ENCODE assay signal across 24 cellular contexts in genomic region chr3:196072313-196072712, GRCh38. TPM values are rescaled to one million over a fixed set of nuclear protein-coding genes. Genes with fewer than 3 reads are reported as not detected.
A peak's percentile ranks its signal among the peaks of the same experiment; 100 is the strongest.
DNase-seq lines count a peak whose midpoint lies in the region; ATAC-seq lines count a peak whose summit lies in the region.
"Had no signal": no experiment of that assay in that cellular context is flagged by ENCODE, and none has a peak within 500 bp of the region (broad histone marks: within the 10 kb centered on the region; RNA-seq: fewer than 3 reads in every experiment).

No MANE protein-coding gene starts in this region.

- no peak for DNase-seq in activated naive CD8-positive, alpha-beta T cell treated with anti-CD3 and anti-CD28 coated beads, Interleukin-2, amount 50 U/mL, for 24 hours
- DNase-seq in activated naive CD8-positive, alpha-beta T cell treated with anti-CD3 and anti-CD28 coated beads for 36 hours: no peak
- DNase-seq in activated T-helper 1 cell treated with anti-CD3 and anti-CD28 coated beads, Interleukin-12 subunit alpha, Interleukin-12 subunit beta, Interleukin-2, Interleukin-4 antibody, amounts not matched to agents 30 ng/mL and 10 ng/mL and 1 ng/mL, durations not matched to agents 14 hours and 24 hours and 36 hours (ENCODE audit: low spot score): no peak
- DNase-seq in occipital lobe (lab: John Stamatoyannopoulos, UW) (no peak), left lobe of liver (ENCODE audit: low spot score) (no peak)
- DNase-seq: AML-193; CD4-positive, alpha-beta memory T cell; COR-L47; DMS79; EL; GDM1; HFFc6; MM.1S; NCI-H2029; NCI-H446; NCI-H524 treated with DMSO at 0.1 percent for 48 hours; NCI-H82; NK-92 treated with Interleukin-12 subunit alpha and Interleukin-12 subunit beta, amount 100 ng/mL, for 24 hours; RPMI8226; SHP77; T-cell had no signal

- H3K4me1 Mint-ChIP-seq in activated naive CD8-positive, alpha-beta T cell treated with anti-CD3 and anti-CD28 coated beads, Interleukin-2, amount 50 U/mL, for 24 hours: peaks cover 15% of the 10 kb centered on the region
- H3K4me1 Mint-ChIP-seq in activated naive CD8-positive, alpha-beta T cell treated with anti-CD3 and anti-CD28 coated beads for 36 hours: peaks cover 21% of the 10 kb centered on the region
- H3K4me1 Mint-ChIP-seq in activated T-helper 1 cell treated with anti-CD3 and anti-CD28 coated beads, Interleukin-12 subunit alpha, Interleukin-12 subunit beta, Interleukin-2, Interleukin-4 antibody, amounts not matched to agents 30 ng/mL and 10 ng/mL and 1 ng/mL, durations not matched to agents 14 hours and 24 hours and 36 hours (ENCODE audit: low read depth): peaks cover 60% of the 10 kb centered on the region

- intact Hi-C loops in activated T-helper 1 cell treated with anti-CD3 and anti-CD28 coated beads, Interleukin-12 subunit alpha, Interleukin-12 subunit beta, Interleukin-2, Interleukin-4 antibody, amounts not matched to agents 30 ng/mL and 10 ng/mL and 1 ng/mL, durations not matched to agents 14 hours and 24 hours and 36 hours (cut with micrococcal nuclease): loop anchor here (2.0 kb wide), 1 partner anchor 18 kb away; no protein-coding TSS in a partner anchor

- no peaks in the 10 kb centered on the region for H3K27me3 Mint-ChIP-seq in activated naive CD8-positive, alpha-beta T cell treated with anti-CD3 and anti-CD28 coated beads, Interleukin-2, amount 50 U/mL, for 24 hours
- H3K27me3 Mint-ChIP-seq in activated naive CD8-positive, alpha-beta T cell treated with anti-CD3 and anti-CD28 coated beads for 36 hours: no peaks in the 10 kb centered on the region
- H3K27me3 Mint-ChIP-seq in activated T-helper 1 cell treated with anti-CD3 and anti-CD28 coated beads, Interleukin-12 subunit alpha, Interleukin-12 subunit beta, Interleukin-2, Interleukin-4 antibody, amounts not matched to agents 30 ng/mL and 10 ng/mL and 1 ng/mL, durations not matched to agents 14 hours and 24 hours and 36 hours (ENCODE audit: insufficient read depth): no peaks in the 10 kb centered on the region
- H3K27me3 Mint-ChIP-seq: CD4-positive, alpha-beta memory T cell; T-cell had no signal

- no peaks in the 10 kb centered on the region for H3K9me3 Mint-ChIP-seq in activated naive CD8-positive, alpha-beta T cell treated with anti-CD3 and anti-CD28 coated beads, Interleukin-2, amount 50 U/mL, for 24 hours
- H3K9me3 Mint-ChIP-seq in activated naive CD8-positive, alpha-beta T cell treated with anti-CD3 and anti-CD28 coated beads for 36 hours: no peaks in the 10 kb centered on the region
- H3K9me3 Mint-ChIP-seq in activated T-helper 1 cell treated with anti-CD3 and anti-CD28 coated beads, Interleukin-12 subunit alpha, Interleukin-12 subunit beta, Interleukin-2, Interleukin-4 antibody, amounts not matched to agents 30 ng/mL and 10 ng/mL and 1 ng/mL, durations not matched to agents 14 hours and 24 hours and 36 hours: no peaks in the 10 kb centered on the region
- H3K9me3 Mint-ChIP-seq: CD4-positive, alpha-beta memory T cell; GM23338; HFFc6; T-cell had no signal

- H3K27ac Mint-ChIP-seq in activated naive CD8-positive, alpha-beta T cell treated with anti-CD3 and anti-CD28 coated beads, Interleukin-2, amount 50 U/mL, for 24 hours: peak overlapping the region; percentile 14
- no peak overlapping the region for H3K27ac Mint-ChIP-seq in activated naive CD8-positive, alpha-beta T cell treated with anti-CD3 and anti-CD28 coated beads for 36 hours
- peak overlapping the region; percentile 15 for H3K27ac Mint-ChIP-seq in activated T-helper 1 cell treated with anti-CD3 and anti-CD28 coated beads, Interleukin-12 subunit alpha, Interleukin-12 subunit beta, Interleukin-2, Interleukin-4 antibody, amounts not matched to agents 30 ng/mL and 10 ng/mL and 1 ng/mL, durations not matched to agents 14 hours and 24 hours and 36 hours
- H3K27ac Mint-ChIP-seq: GM23338, HFFc6, T-cell had no signal

- no peak for ATAC-seq in activated naive CD8-positive, alpha-beta T cell treated with anti-CD3 and anti-CD28 coated beads, Interleukin-2, amount 50 U/mL, for 24 hours
- ATAC-seq in HG02610 (IDR thresholded peaks at IDR 0.05; ENCODE audit: unreplicated experiment) (peak; percentile 78), left lobe of liver (no peak), HG03045 (IDR thresholded peaks at IDR 0.05; ENCODE audit: unreplicated experiment) (no peak)

- H3K4me3 Mint-ChIP-seq in activated naive CD8-positive, alpha-beta T cell treated with anti-CD3 and anti-CD28 coated beads, Interleukin-2, amount 50 U/mL, for 24 hours: no peak overlapping the region
- H3K4me3 Mint-ChIP-seq in activated naive CD8-positive, alpha-beta T cell treated with anti-CD3 and anti-CD28 coated beads for 36 hours: no peak overlapping the region
- H3K4me3 Mint-ChIP-seq in activated T-helper 1 cell treated with anti-CD3 and anti-CD28 coated beads, Interleukin-12 subunit alpha, Interleukin-12 subunit beta, Interleukin-2, Interleukin-4 antibody, amounts not matched to agents 30 ng/mL and 10 ng/mL and 1 ng/mL, durations not matched to agents 14 hours and 24 hours and 36 hours: no peak overlapping the region
- H3K4me3 Mint-ChIP-seq: CD4-positive, alpha-beta memory T cell; GM23338; HFFc6; T-cell had no signal

- peaks cover 75% of the 10 kb centered on the region for H3K36me3 Mint-ChIP-seq in activated naive CD8-positive, alpha-beta T cell treated with anti-CD3 and anti-CD28 coated beads, Interleukin-2, amount 50 U/mL, for 24 hours (ENCODE audit: low read depth)
- H3K36me3 Mint-ChIP-seq in activated naive CD8-positive, alpha-beta T cell treated with anti-CD3 and anti-CD28 coated beads for 36 hours: peaks cover 47% of the 10 kb centered on the region
- peaks cover 55% of the 10 kb centered on the region for H3K36me3 Mint-ChIP-seq in activated T-helper 1 cell treated with anti-CD3 and anti-CD28 coated beads, Interleukin-12 subunit alpha, Interleukin-12 subunit beta, Interleukin-2, Interleukin-4 antibody, amounts not matched to agents 30 ng/mL and 10 ng/mL and 1 ng/mL, durations not matched to agents 14 hours and 24 hours and 36 hours (ENCODE audit: low read depth)

RNA-seq across cellular contexts. Expression of gene TFRC, which starts 9.6 kb away (rescaled TPM):
- total RNA-seq in activated naive CD8-positive, alpha-beta T cell treated with anti-CD3 and anti-CD28 coated beads for 36 hours: 100 to 1,000 TPM; 550 TPM
- total RNA-seq in activated T-helper 1 cell treated with anti-CD3 and anti-CD28 coated beads, Interleukin-12 subunit alpha, Interleukin-12 subunit beta, Interleukin-2, Interleukin-4 antibody, amounts not matched to agents 30 ng/mL and 10 ng/mL and 1 ng/mL, durations not matched to agents 14 hours and 24 hours and 36 hours: 791 TPM in 2 replicates
- 113 TPM for total RNA-seq in occipital lobe
- total RNA-seq in left lobe of liver: 20.9 TPM
